ENCODE assay signal across 1 cellular context in the genomic region with DNA sequence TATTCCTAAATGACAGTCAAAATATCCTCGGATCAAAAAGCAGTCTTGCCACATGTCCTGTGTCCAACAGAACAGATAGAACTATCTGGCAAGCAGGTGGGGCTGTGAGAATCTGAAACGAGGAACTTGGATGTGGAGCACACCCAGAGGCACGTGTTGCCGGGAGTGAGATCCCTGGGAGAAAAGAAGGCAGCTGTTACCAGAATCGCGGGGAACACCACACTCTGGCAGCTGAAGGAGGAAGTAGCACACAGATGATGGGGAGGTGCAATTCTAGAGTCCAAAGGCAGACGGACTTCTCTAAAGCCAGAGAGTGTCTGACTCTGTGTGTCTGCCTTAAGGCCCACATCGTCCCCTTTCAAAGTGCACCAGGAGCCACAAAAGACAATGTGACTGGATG.
TF ChIP-seq lines count a peak whose summit lies in the region.

No MANE protein-coding gene starts in this region.

TF ChIP-seq in HepG2, 621 proteins besides CTCF, POLR2A, EP300 and RAD21 (continued from another document):
- no peak for TF ChIP-seq ZNF609 (CRISPR knock-in tag; IDR thresholded peaks at IDR 0.05; ENCODE audit: borderline replicate concordance)
- TF ChIP-seq, protein P1, sequence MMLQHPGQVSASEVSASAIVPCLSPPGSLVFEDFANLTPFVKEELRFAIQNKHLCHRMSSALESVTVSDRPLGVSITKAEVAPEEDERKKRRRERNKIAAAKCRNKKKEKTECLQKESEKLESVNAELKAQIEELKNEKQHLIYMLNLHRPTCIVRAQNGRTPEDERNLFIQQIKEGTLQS (CRISPR knock-in tag; IDR thresholded peaks at IDR 0.05), result no peak
- TF ChIP-seq RBM22 (optimal IDR thresholded peaks at IDR 0.05; ENCODE audit: low read length), result peak; percentile 11
- no peak for TF ChIP-seq ZNF781 (CRISPR knock-in tag; IDR thresholded peaks at IDR 0.05; ENCODE audit: borderline replicate concordance, not compliant biosample characterization)
- TF ChIP-seq ZNF263 (CRISPR knock-in tag; IDR thresholded peaks at IDR 0.05), result no peak
- no peak for TF ChIP-seq HNRNPK (IDR thresholded peaks at IDR 0.05; ENCODE audit: low read depth, low read length, poor library complexity, severe bottlenecking)
- no peak for TF ChIP-seq ZFYVE20 (CRISPR knock-in tag; IDR thresholded peaks at IDR 0.05; ENCODE audit: borderline replicate concordance, low read depth)
- TF ChIP-seq ASH2L (IDR thresholded peaks at IDR 0.05; ENCODE audit: insufficient read length, low read depth, low read length), result peak; percentile 30
- TF ChIP-seq ZNF430 (CRISPR knock-in tag; IDR thresholded peaks at IDR 0.05), result no peak
- no peak for TF ChIP-seq NCOA1 (CRISPR knock-in tag; IDR thresholded peaks at IDR 0.05)
- no peak for TF ChIP-seq SUZ12 (IDR thresholded peaks at IDR 0.05; ENCODE audit: low read depth, low read length)
- TF ChIP-seq RARG (CRISPR knock-in tag; IDR thresholded peaks at IDR 0.05; ENCODE audit: low read depth), result no peak
- TF ChIP-seq ZBTB7A (CRISPR knock-in tag; IDR thresholded peaks at IDR 0.05), result no peak
- TF ChIP-seq PHF5A (CRISPR knock-in tag; IDR thresholded peaks at IDR 0.05; ENCODE audit: low read depth, unreplicated experiment), result no peak
- no peak for TF ChIP-seq MTA3 (CRISPR knock-in tag; IDR thresholded peaks at IDR 0.05)
- no peak for TF ChIP-seq TIGD3 (CRISPR knock-in tag; IDR thresholded peaks at IDR 0.05; ENCODE audit: borderline replicate concordance)
- TF ChIP-seq KAT2B (IDR thresholded peaks at IDR 0.05; ENCODE audit: borderline replicate concordance, low read depth, low read length), result no peak
- TF ChIP-seq BATF2 (CRISPR knock-in tag; IDR thresholded peaks at IDR 0.05), result no peak
- TF ChIP-seq FOXC1 (CRISPR knock-in tag; IDR thresholded peaks at IDR 0.05; ENCODE audit: borderline replicate concordance), result no peak
- TF ChIP-seq REPIN1 (CRISPR knock-in tag; IDR thresholded peaks at IDR 0.05; ENCODE audit: borderline replicate concordance, low read depth), result no peak
- TF ChIP-seq, protein P2, sequence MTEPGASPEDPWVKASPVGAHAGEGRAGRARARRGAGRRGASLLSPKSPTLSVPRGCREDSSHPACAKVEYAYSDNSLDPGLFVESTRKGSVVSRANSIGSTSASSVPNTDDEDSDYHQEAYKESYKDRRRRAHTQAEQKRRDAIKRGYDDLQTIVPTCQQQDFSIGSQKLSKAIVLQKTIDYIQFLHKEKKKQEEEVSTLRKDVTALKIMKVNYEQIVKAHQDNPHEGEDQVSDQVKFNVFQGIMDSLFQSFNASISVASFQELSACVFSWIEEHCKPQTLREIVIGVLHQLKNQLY (CRISPR knock-in tag; IDR thresholded peaks at IDR 0.05), result no peak
- no peak for TF ChIP-seq BHLHE40 (IDR thresholded peaks at IDR 0.05; ENCODE audit: low read length)
- TF ChIP-seq ZNF460 (CRISPR knock-in tag; IDR thresholded peaks at IDR 0.05; ENCODE audit: borderline replicate concordance), result no peak
- TF ChIP-seq USF2 (IDR thresholded peaks at IDR 0.05; ENCODE audit: low read depth, low read length), result no peak
- no peak for TF ChIP-seq USF2 (CRISPR knock-in tag; IDR thresholded peaks at IDR 0.05; ENCODE audit: borderline replicate concordance)
- TF ChIP-seq STAT6 (CRISPR knock-in tag; IDR thresholded peaks at IDR 0.05; ENCODE audit: borderline replicate concordance), result no peak
- TF ChIP-seq TFAP4 (IDR thresholded peaks at IDR 0.05; ENCODE audit: borderline replicate concordance, low read depth), result peak; percentile 37; the same call in 1 of the 2 replicates
- TF ChIP-seq ARID2 (CRISPR knock-in tag; IDR thresholded peaks at IDR 0.05; ENCODE audit: borderline replicate concordance), result no peak
- no peak for TF ChIP-seq ZMAT3 (CRISPR knock-in tag; conservative IDR thresholded peaks at IDR 0.05)
- no peak for TF ChIP-seq ZNF431 (CRISPR knock-in tag; IDR thresholded peaks at IDR 0.05; ENCODE audit: borderline replicate concordance, low read depth)
- no peak for TF ChIP-seq KAT8 (CRISPR knock-in tag; IDR thresholded peaks at IDR 0.05)
- TF ChIP-seq SYNCRIP (IDR thresholded peaks at IDR 0.05; ENCODE audit: insufficient read depth, low read depth, low read length), result no peak
- TF ChIP-seq ZFP90 (CRISPR knock-in tag; IDR thresholded peaks at IDR 0.05; ENCODE audit: borderline replicate concordance), result no peak
- no peak for TF ChIP-seq NFE2L1 (CRISPR knock-in tag; IDR thresholded peaks at IDR 0.05; ENCODE audit: borderline replicate concordance)
- TF ChIP-seq EZH2 (conservative IDR thresholded peaks at IDR 0.05; ENCODE audit: low read depth, low read length), result no peak
- no peak for TF ChIP-seq ZNF792 (CRISPR knock-in tag; IDR thresholded peaks at IDR 0.05)
- TF ChIP-seq ZFP36L2 (CRISPR knock-in tag; IDR thresholded peaks at IDR 0.05), result no peak
- no peak for TF ChIP-seq ZFP36 (IDR thresholded peaks at IDR 0.05; ENCODE audit: borderline replicate concordance, low read depth, low read length, partially characterized antibody)
- no peak for TF ChIP-seq FLYWCH1 (CRISPR knock-in tag; IDR thresholded peaks at IDR 0.05)
- TF ChIP-seq, protein P3, sequence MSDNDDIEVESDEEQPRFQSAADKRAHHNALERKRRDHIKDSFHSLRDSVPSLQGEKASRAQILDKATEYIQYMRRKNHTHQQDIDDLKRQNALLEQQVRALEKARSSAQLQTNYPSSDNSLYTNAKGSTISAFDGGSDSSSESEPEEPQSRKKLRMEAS (IDR thresholded peaks at IDR 0.05), result peak; percentile 44; the same call in 1 of the 2 replicates
- TF ChIP-seq, protein P4, sequence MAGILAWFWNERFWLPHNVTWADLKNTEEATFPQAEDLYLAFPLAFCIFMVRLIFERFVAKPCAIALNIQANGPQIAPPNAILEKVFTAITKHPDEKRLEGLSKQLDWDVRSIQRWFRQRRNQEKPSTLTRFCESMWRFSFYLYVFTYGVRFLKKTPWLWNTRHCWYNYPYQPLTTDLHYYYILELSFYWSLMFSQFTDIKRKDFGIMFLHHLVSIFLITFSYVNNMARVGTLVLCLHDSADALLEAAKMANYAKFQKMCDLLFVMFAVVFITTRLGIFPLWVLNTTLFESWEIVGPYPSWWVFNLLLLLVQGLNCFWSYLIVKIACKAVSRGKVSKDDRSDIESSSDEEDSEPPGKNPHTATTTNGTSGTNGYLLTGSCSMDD (CRISPR knock-in tag; IDR thresholded peaks at IDR 0.05), result no peak
- TF ChIP-seq ZNF883 (CRISPR knock-in tag; IDR thresholded peaks at IDR 0.05; ENCODE audit: not compliant biosample characterization), result no peak
- no peak for TF ChIP-seq RORA (CRISPR knock-in tag; IDR thresholded peaks at IDR 0.05)
- 0 out of 2 replicates have a peak, but pooled peaks have one; percentile 22 for TF ChIP-seq HDAC1 (CRISPR knock-in tag; IDR thresholded peaks at IDR 0.05)
- TF ChIP-seq EHMT2 (IDR thresholded peaks at IDR 0.05; ENCODE audit: borderline replicate concordance, low read depth, low read length), result no peak
- TF ChIP-seq ZNF552 (CRISPR knock-in tag; IDR thresholded peaks at IDR 0.05; ENCODE audit: borderline replicate concordance), result no peak
- TF ChIP-seq ZNF747 (CRISPR knock-in tag; IDR thresholded peaks at IDR 0.05; ENCODE audit: borderline replicate concordance), result no peak
- no peak for TF ChIP-seq ZNF383 (CRISPR knock-in tag; IDR thresholded peaks at IDR 0.05; ENCODE audit: borderline replicate concordance)
